ENCODE assay signal across 23 cellular contexts in genomic region chr18:708096-708495, GRCh38. TPM values are rescaled to one million over a fixed set of nuclear protein-coding genes. Genes with fewer than 3 reads are reported as not detected.
DNase-seq lines count a peak whose midpoint lies in the region; ATAC-seq and TF ChIP-seq lines count a peak whose summit lies in the region.
"Had no signal": no experiment of that assay in that cellular context is flagged by ENCODE, and none has a peak within 500 bp of the region (broad histone marks: within the 10 kb centered on the region; RNA-seq: fewer than 3 reads in every experiment).

No MANE protein-coding gene starts in this region.

- intact Hi-C loops in CD4-positive, alpha-beta T cell (cut with DNase I, micrococcal nuclease), result no loop called here
- intact Hi-C loops in activated T-helper 2 cell treated with anti-CD3 and anti-CD28 coated beads, Interferon-gamma antibody, Interleukin-2, Interleukin-4, amounts not matched to agents 10 μg/mL and 5 μg/mL and 100 μg/mL, durations not matched to agents 14 hours and 24 hours and 36 hours (cut with micrococcal nuclease), result no loop called here
- intact Hi-C loops in MCF 10A (cut with micrococcal nuclease), result no loop called here

- no peak overlapping the region for H3K27ac ChIP-seq in CD4-positive, alpha-beta T cell (ENCODE audit: low read depth, low read length)
- H3K27ac ChIP-seq: 22Rv1; BLaER1 treated with 17β-estradiol and CSF1 and Interleukin-3, amounts not matched to agents 10 nM and 100 nM; GM23248 had no signal

- no peaks in the 10 kb centered on the region for H3K9me3 Mint-ChIP-seq in CD4-positive, alpha-beta T cell
- H3K9me3 Mint-ChIP-seq in activated T-helper 17 cell treated with anti-CD3 and anti-CD28 coated beads, Interleukin-2, amount 50 U/mL, for 72 hours, result no peaks in the 10 kb centered on the region
- H3K9me3 Mint-ChIP-seq in neural crest cell, result no peaks in the 10 kb centered on the region
- no peaks in the 10 kb centered on the region for H3K9me3 Mint-ChIP-seq in activated T-helper 2 cell treated with anti-CD3 and anti-CD28 coated beads, Interferon-gamma antibody, Interleukin-2, Interleukin-4, amounts not matched to agents 10 μg/mL and 5 μg/mL and 100 μg/mL, durations not matched to agents 14 hours and 24 hours and 36 hours
- no peaks in the 10 kb centered on the region for H3K9me3 Mint-ChIP-seq in MCF 10A (ENCODE audit: unreplicated experiment)

- POLR2A ChIA-PET in CD4-positive, alpha-beta T cell (lab: Charles Lee), result interaction anchor here (0.6 kb wide), 1 partner anchor 61 kb away, joined by 3 read pairs; no protein-coding TSS in a partner anchor
- POLR2A ChIA-PET in MCF 10A (lab: Yijun Ruan, JAX), result interaction anchor here (0.5 kb wide), 1 partner anchor 1866 kb away, joined by 7 read pairs; no protein-coding TSS in a partner anchor

- no peaks in the 10 kb centered on the region for H3K9me3 ChIP-seq in CD4-positive, alpha-beta T cell (ENCODE audit: control insufficient read depth, low read length)
- H3K9me3 ChIP-seq: HAP-1 had no signal

- peaks cover 54% of the 10 kb centered on the region for H3K4me1 Mint-ChIP-seq in CD4-positive, alpha-beta T cell (ENCODE audit: low read depth)
- H3K4me1 Mint-ChIP-seq in activated T-helper 17 cell treated with anti-CD3 and anti-CD28 coated beads, Interleukin-2, amount 50 U/mL, for 72 hours, result peaks cover 20% of the 10 kb centered on the region
- H3K4me1 Mint-ChIP-seq in neural crest cell (peaks cover 34% of the 10 kb centered on the region), MCF 10A (ENCODE audit: insufficient read depth, unreplicated experiment) (peaks cover 18% of the 10 kb centered on the region)
- H3K4me1 Mint-ChIP-seq in activated T-helper 2 cell treated with anti-CD3 and anti-CD28 coated beads, Interferon-gamma antibody, Interleukin-2, Interleukin-4, amounts not matched to agents 10 μg/mL and 5 μg/mL and 100 μg/mL, durations not matched to agents 14 hours and 24 hours and 36 hours (ENCODE audit: low read depth), result peaks cover 36% of the 10 kb centered on the region

- BruUV-seq in MCF 10A (replicated peaks; lab: Mats Ljungman, UMichigan), result no TSS peak

- ATAC-seq in CD4-positive, alpha-beta T cell (ENCODE audit: poor library complexity), result no peak
- ATAC-seq in activated T-helper 17 cell treated with anti-CD3 and anti-CD28 coated beads, Interleukin-2, amount 50 U/mL, for 72 hours (replicated peaks), result no peak
- ATAC-seq in HG03095 (IDR thresholded peaks at IDR 0.05; ENCODE audit: unreplicated experiment), result no peak

- H3K27me3 ChIP-seq in CD4-positive, alpha-beta T cell (ENCODE audit: control insufficient read depth, insufficient read depth, low read length), result no peaks in the 10 kb centered on the region

- H3K36me3 Mint-ChIP-seq in CD4-positive, alpha-beta T cell (ENCODE audit: low read depth), result peaks cover 57% of the 10 kb centered on the region
- peaks cover 78% of the 10 kb centered on the region for H3K36me3 Mint-ChIP-seq in activated T-helper 17 cell treated with anti-CD3 and anti-CD28 coated beads, Interleukin-2, amount 50 U/mL, for 72 hours (ENCODE audit: low read depth)
- H3K36me3 Mint-ChIP-seq in neural crest cell (ENCODE audit: low read depth), result peaks cover 6% of the 10 kb centered on the region
- peaks cover 61% of the 10 kb centered on the region for H3K36me3 Mint-ChIP-seq in activated T-helper 2 cell treated with anti-CD3 and anti-CD28 coated beads, Interferon-gamma antibody, Interleukin-2, Interleukin-4, amounts not matched to agents 10 μg/mL and 5 μg/mL and 100 μg/mL, durations not matched to agents 14 hours and 24 hours and 36 hours (ENCODE audit: low read depth)
- peaks cover 55% of the 10 kb centered on the region for H3K36me3 Mint-ChIP-seq in MCF 10A (ENCODE audit: insufficient read depth, unreplicated experiment)

- no peak overlapping the region for H3K4me3 Mint-ChIP-seq in CD4-positive, alpha-beta T cell
- H3K4me3 Mint-ChIP-seq in activated T-helper 17 cell treated with anti-CD3 and anti-CD28 coated beads, Interleukin-2, amount 50 U/mL, for 72 hours, result no peak overlapping the region
- peak overlapping the region; percentile 51 for H3K4me3 Mint-ChIP-seq in neural crest cell
- no peak overlapping the region for H3K4me3 Mint-ChIP-seq in activated T-helper 2 cell treated with anti-CD3 and anti-CD28 coated beads, Interferon-gamma antibody, Interleukin-2, Interleukin-4, amounts not matched to agents 10 μg/mL and 5 μg/mL and 100 μg/mL, durations not matched to agents 14 hours and 24 hours and 36 hours (ENCODE audit: low read depth)
- no peak overlapping the region for H3K4me3 Mint-ChIP-seq in MCF 10A (ENCODE audit: unreplicated experiment)

- no peak for TF ChIP-seq CTCF in CD4-positive, alpha-beta T cell (IDR thresholded peaks at IDR 0.05)
- no peak for TF ChIP-seq CTCF in neural crest cell (conservative IDR thresholded peaks at IDR 0.05)
- no peak for TF ChIP-seq CTCF in MCF 10A (IDR thresholded peaks at IDR 0.05; ENCODE audit: unreplicated experiment)

- CTCF ChIA-PET in CD4-positive, alpha-beta T cell (lab: Charles Lee), result interaction anchor here (1.1 to 1.2 kb wide), 2 partner anchors 124 to 131 kb away, joined by 3 read pairs; no protein-coding TSS in a partner anchor
- CTCF ChIA-PET in MCF 10A (lab: Yijun Ruan, JAX), result interaction anchor here (0.6 to 6.5 kb wide), 5 partner anchors 18 to 1908 kb away, joined by 3 to 31 read pairs (median 3); no protein-coding TSS in a partner anchor

- H3K27me3 Mint-ChIP-seq in CD4-positive, alpha-beta T cell, result no peaks in the 10 kb centered on the region
- H3K27me3 Mint-ChIP-seq in activated T-helper 17 cell treated with anti-CD3 and anti-CD28 coated beads, Interleukin-2, amount 50 U/mL, for 72 hours, result no peaks in the 10 kb centered on the region
- H3K27me3 Mint-ChIP-seq in neural crest cell (ENCODE audit: low read depth) (no peaks in the 10 kb centered on the region), MCF 10A (ENCODE audit: insufficient read depth, unreplicated experiment) (no peaks in the 10 kb centered on the region)
- H3K27me3 Mint-ChIP-seq in activated T-helper 2 cell treated with anti-CD3 and anti-CD28 coated beads, Interferon-gamma antibody, Interleukin-2, Interleukin-4, amounts not matched to agents 10 μg/mL and 5 μg/mL and 100 μg/mL, durations not matched to agents 14 hours and 24 hours and 36 hours (ENCODE audit: low read depth), result no peaks in the 10 kb centered on the region

- peak; percentile 37 for DNase-seq in DMS53 (lab: John Stamatoyannopoulos, UW)
- no peak for DNase-seq in DMS53 treated with DMSO at 0.1 percent for 48 hours (lab: John Stamatoyannopoulos, UW; ENCODE audit: unreplicated experiment)
- DNase-seq in CD4-positive, alpha-beta T cell, result no peak
- DNase-seq in neural crest cell (ENCODE audit: low read depth, low spot score), result no peak
- DNase-seq in activated T-helper 2 cell treated with anti-CD3 and anti-CD28 coated beads, Interferon-gamma antibody, Interleukin-2, Interleukin-4, amounts not matched to agents 10 μg/mL and 5 μg/mL and 100 μg/mL, durations not matched to agents 14 hours and 24 hours and 36 hours (ENCODE audit: low spot score), result no peak
- no peak for DNase-seq in MCF 10A (ENCODE audit: unreplicated experiment)
- DNase-seq: ACHN; CD8-positive, alpha-beta memory T cell; DMS79; GM23248; KBM-7; NCI-H1092; NCI-H1436; NCI-H1930; NCI-H2227 treated with DMSO at 0.1 percent for 48 hours; NCI-H510A; NCI-H748 treated with DMSO at 0.1 percent for 48 hours; NK-92 treated with Interleukin-12 subunit alpha and Interleukin-12 subunit beta, amount 100 ng/mL, for 24 hours had no signal

- H3K27ac Mint-ChIP-seq in CD4-positive, alpha-beta T cell, result peak overlapping the region; percentile 41
- peak overlapping the region; percentile 59 for H3K27ac Mint-ChIP-seq in activated T-helper 17 cell treated with anti-CD3 and anti-CD28 coated beads, Interleukin-2, amount 50 U/mL, for 72 hours
- H3K27ac Mint-ChIP-seq in neural crest cell (ENCODE audit: unreplicated experiment) (no peak overlapping the region), MCF 10A (ENCODE audit: low read depth, unreplicated experiment) (no peak overlapping the region)
- H3K27ac Mint-ChIP-seq in activated T-helper 2 cell treated with anti-CD3 and anti-CD28 coated beads, Interferon-gamma antibody, Interleukin-2, Interleukin-4, amounts not matched to agents 10 μg/mL and 5 μg/mL and 100 μg/mL, durations not matched to agents 14 hours and 24 hours and 36 hours, result no peak overlapping the region

RNA-seq across cellular contexts. Expression of gene ENOSF1, which starts 4.3 kb away (rescaled TPM):
- 10 to 100 TPM; 37.8 to 40.1 TPM for total RNA-seq in CD4-positive, alpha-beta T cell
- 10 to 100 TPM; 61.6 to 89.8 TPM for total RNA-seq in activated T-helper 17 cell treated with anti-CD3 and anti-CD28 coated beads, Interleukin-2, amount 50 U/mL, for 72 hours
- total RNA-seq in neural crest cell (78.6 and 83.3 TPM in 2 replicates), MCF 10A (2022) (106 and 111 TPM in 2 replicates)
- total RNA-seq in activated T-helper 2 cell treated with anti-CD3 and anti-CD28 coated beads, Interferon-gamma antibody, Interleukin-2, Interleukin-4, amounts not matched to agents 10 μg/mL and 5 μg/mL and 100 μg/mL, durations not matched to agents 14 hours and 24 hours and 36 hours, result 93.6 and 102 TPM in 2 replicates

RNA-seq across cellular contexts. Expression of gene TYMS, which starts 50.6 kb away (rescaled TPM):
- total RNA-seq in CD4-positive, alpha-beta T cell, result 1 to 10 TPM; 1.1 to 1.5 TPM
- 100 to 1,000 TPM; 268 to 414 TPM for total RNA-seq in activated T-helper 17 cell treated with anti-CD3 and anti-CD28 coated beads, Interleukin-2, amount 50 U/mL, for 72 hours
- total RNA-seq in neural crest cell (264 and 268 TPM in 2 replicates), MCF 10A (2022) (22.4 and 57.0 TPM in 2 replicates)
- total RNA-seq in activated T-helper 2 cell treated with anti-CD3 and anti-CD28 coated beads, Interferon-gamma antibody, Interleukin-2, Interleukin-4, amounts not matched to agents 10 μg/mL and 5 μg/mL and 100 μg/mL, durations not matched to agents 14 hours and 24 hours and 36 hours, result 272 and 273 TPM in 2 replicates

Comparison
In these comparisons a context has a peak if more than half of its experiments do, and no peak if none do; other contexts are left out.
1. H3K27ac Mint-ChIP-seq: peak in CD4-positive, alpha-beta T cell (single experiment) and activated T-helper 17 cell treated with anti-CD3 and anti-CD28 coated beads, Interleukin-2, amount 50 U/mL, for 72 hours (single experiment); none in neural crest cell (single experiment), activated T-helper 2 cell treated with anti-CD3 and anti-CD28 coated beads, Interferon-gamma antibody, Interleukin-2, Interleukin-4, amounts not matched to agents 10 μg/mL and 5 μg/mL and 100 μg/mL, durations not matched to agents 14 hours and 24 hours and 36 hours (single experiment) and MCF 10A (single experiment).